ENCODE assay signal across 10 cellular contexts in genomic region chr17:74521701-74522201, GRCh38. TPM values are rescaled to one million over a fixed set of nuclear protein-coding genes. Genes with fewer than 3 reads are reported as not detected.
DNase-seq lines count a peak whose midpoint lies in the region; ATAC-seq and TF ChIP-seq lines count a peak whose summit lies in the region.
"Had no signal": no experiment of that assay in that cellular context is flagged by ENCODE, and none has a peak within 500 bp of the region (broad histone marks: within the 10 kb centered on the region; RNA-seq: fewer than 3 reads in every experiment).

No MANE protein-coding gene starts in this region.

- H3K27me3 ChIP-seq in Peyer's patch (no peaks in the 10 kb centered on the region), left ventricle myocardium inferior (ENCODE audit: low read depth) (peaks cover 36% of the 10 kb centered on the region), thyroid gland (no peaks in the 10 kb centered on the region)

- 67 to 80% methylated on average over 6 to 9 of the region's 9 CpGs for WGBS in thyroid gland, 2 donors

- H3K4me3 Mint-ChIP-seq in stimulated activated effector memory CD8-positive, alpha-beta T cell treated with anti-CD3 and anti-CD28 coated beads, Interleukin-12 subunit alpha, Interleukin-12 subunit beta, amount 100 ng/mL, for 72 hours, result peak overlapping the region; percentile 15
- H3K4me3 Mint-ChIP-seq: activated T-cell treated with anti-CD3 and anti-CD28 coated beads, Interleukin-2, amount 50 U/mL, for 24 hours; neural crest cell had no signal

- H3K4me1 Mint-ChIP-seq in stimulated activated effector memory CD8-positive, alpha-beta T cell treated with anti-CD3 and anti-CD28 coated beads, Interleukin-12 subunit alpha, Interleukin-12 subunit beta, amount 100 ng/mL, for 72 hours, result peaks cover 30% of the 10 kb centered on the region
- H3K4me1 Mint-ChIP-seq: neural crest cell had no signal

- peak; percentile 68 for DNase-seq in GM13976 (ENCODE audit: low spot score)
- DNase-seq in Peyer's patch, result peak; percentile 25 to 47 (median 43)
- DNase-seq in left ventricle myocardium inferior, result no peak
- peak in 1 of 2 donors; percentile 53 for DNase-seq in stimulated activated effector memory CD8-positive, alpha-beta T cell treated with anti-CD3 and anti-CD28 coated beads, Interleukin-12 subunit alpha, Interleukin-12 subunit beta, amount 100 ng/mL, for 72 hours (ENCODE audit: low spot score in 2 of 2)
- no peak for DNase-seq in thyroid gland
- no peak for DNase-seq in NCI-H82 treated with DMSO at 0.1 percent for 48 hours (lab: John Stamatoyannopoulos, UW; ENCODE audit: unreplicated experiment)
- DNase-seq in EL, result no peak
- DNase-seq: activated T-cell treated with anti-CD3 and anti-CD28 coated beads, Interleukin-2, amount 50 U/mL, for 24 hours; stimulated activated CD4-positive, alpha-beta T cell treated with anti-CD3 and anti-CD28 coated beads, Interleukin-4, amount 100 ng/mL, for 4 hours had no signal

- H3K4me1 ChIP-seq in Peyer's patch, result no peaks in the 10 kb centered on the region
- H3K4me1 ChIP-seq in left ventricle myocardium inferior, result no peaks in the 10 kb centered on the region
- H3K4me1 ChIP-seq in thyroid gland, result no peaks in the 10 kb centered on the region

- H3K27ac ChIP-seq in Peyer's patch (peak overlapping the region; percentile 7 to 68 (median 42)), left ventricle myocardium inferior (replicated peaks) (peak overlapping the region; percentile 52), thyroid gland (no peak overlapping the region)

- H3K4me3 ChIP-seq in Peyer's patch, result no peak overlapping the region
- H3K4me3 ChIP-seq in left ventricle myocardium inferior, result no peak overlapping the region
- no peak overlapping the region for H3K4me3 ChIP-seq in thyroid gland (replicated peaks in 1 of 3)

- H3K9me3 Mint-ChIP-seq in stimulated activated effector memory CD8-positive, alpha-beta T cell treated with anti-CD3 and anti-CD28 coated beads, Interleukin-12 subunit alpha, Interleukin-12 subunit beta, amount 100 ng/mL, for 72 hours, result peaks cover 3% of the 10 kb centered on the region

- no peaks in the 10 kb centered on the region for H3K36me3 Mint-ChIP-seq in stimulated activated effector memory CD8-positive, alpha-beta T cell treated with anti-CD3 and anti-CD28 coated beads, Interleukin-12 subunit alpha, Interleukin-12 subunit beta, amount 100 ng/mL, for 72 hours

- in situ Hi-C loops in GM13976 (cut with MboI; ENCODE audit: low sequenced_read_pairs, unreplicated experiment), result no loop called here

- TF ChIP-seq CTCF in GM13976 (IDR thresholded peaks at IDR 0.05; ENCODE audit: borderline replicate concordance, control extremely low read depth, extremely low read depth, insufficient read depth, missing control alignments), result no peak
- TF ChIP-seq CTCF in Peyer's patch (IDR thresholded peaks at IDR 0.05), result no peak
- no peak for TF ChIP-seq CTCF in left ventricle myocardium inferior (IDR thresholded peaks at IDR 0.05; ENCODE audit: borderline replicate concordance)
- no peak for TF ChIP-seq CTCF in thyroid gland (IDR thresholded peaks at IDR 0.05)

- peak overlapping the region; percentile 36 for H3K27ac Mint-ChIP-seq in stimulated activated effector memory CD8-positive, alpha-beta T cell treated with anti-CD3 and anti-CD28 coated beads, Interleukin-12 subunit alpha, Interleukin-12 subunit beta, amount 100 ng/mL, for 72 hours
- H3K27ac Mint-ChIP-seq: activated T-cell treated with anti-CD3 and anti-CD28 coated beads, Interleukin-2, amount 50 U/mL, for 24 hours had no signal

- H3K9me3 ChIP-seq in Peyer's patch (no peaks in the 10 kb centered on the region), left ventricle myocardium inferior (replicated peaks) (peaks cover 13% of the 10 kb centered on the region), thyroid gland (no peaks in the 10 kb centered on the region)

- TF ChIP-seq POLR2A in Peyer's patch (IDR thresholded peaks at IDR 0.05), result no peak
- TF ChIP-seq POLR2A in thyroid gland (IDR thresholded peaks at IDR 0.05), result no peak

- H3K36me3 ChIP-seq in Peyer's patch, result no peaks in the 10 kb centered on the region
- H3K36me3 ChIP-seq in left ventricle myocardium inferior, result no peaks in the 10 kb centered on the region
- H3K36me3 ChIP-seq in thyroid gland, result no peaks in the 10 kb centered on the region

- intact Hi-C loops in left ventricle myocardium inferior (cut with micrococcal nuclease) (no loop called here), thyroid gland (cut with DNase I) (no loop called here)

- peak; percentile 51 for ATAC-seq in stimulated activated effector memory CD8-positive, alpha-beta T cell treated with anti-CD3 and anti-CD28 coated beads, Interleukin-12 subunit alpha, Interleukin-12 subunit beta, amount 100 ng/mL, for 72 hours

RNA-seq across cellular contexts. Expression of gene CD300LB, which starts 9.5 kb away (rescaled TPM):
- total RNA-seq in Peyer's patch (not detected), left ventricle myocardium inferior (not detected), thyroid gland (not detected)
- total RNA-seq: neural crest cell had no signal

RNA-seq across cellular contexts. Expression of gene CD300C, which starts 24.2 kb away (rescaled TPM):
- total RNA-seq in Peyer's patch (not detected), left ventricle myocardium inferior (0.71 TPM), thyroid gland (1 to 10 TPM in 2 of 4 donors, under 1 TPM in 1, not detected in 1; 0.45 to 1.2 (median 1.1) TPM)
- total RNA-seq: neural crest cell had no signal

RNA-seq across cellular contexts. Expression of gene CD300H, which starts 45.6 kb away (rescaled TPM):
- total RNA-seq in Peyer's patch (not detected), left ventricle myocardium inferior (not detected), thyroid gland (not detected)
- total RNA-seq: neural crest cell had no signal

RNA-seq across cellular contexts. Expression of gene CD300A, which starts 55.3 kb away (rescaled TPM):
- total RNA-seq in Peyer's patch (10 to 100 TPM in 1 of 4 donors, 1 to 10 TPM in 3; 1.1 to 61.1 (median 6.8) TPM), left ventricle myocardium inferior (1.2 TPM), thyroid gland (1 to 10 TPM in 2 of 4 donors, under 1 TPM in 2; 0.78 to 5.8 (median 2.1) TPM)
- total RNA-seq: neural crest cell had no signal

Comparison
In these comparisons a context has a peak if more than half of its experiments do, and no peak if none do; other contexts are left out.
1. DNase-seq: peak in GM13976 (single experiment) and Peyer's patch (3 of 3); none in left ventricle myocardium inferior (single experiment), thyroid gland (0 of 2), NCI-H82 treated with DMSO at 0.1 percent for 48 hours (single experiment) and EL (single experiment).
2. H3K27ac ChIP-seq: peak in Peyer's patch (4 of 4) and left ventricle myocardium inferior (single experiment); none in thyroid gland (0 of 3).